In genomic region chr19:5916201-5916708, GRCh38 we compare ENCODE assay signal across 24 cellular contexts. TPM values are rescaled to one million over a fixed set of nuclear protein-coding genes. Genes with fewer than 3 reads are reported as not detected.
DNase-seq lines count a peak whose midpoint lies in the region; ATAC-seq and TF ChIP-seq lines count a peak whose summit lies in the region.
"Had no signal": no experiment of that assay in that cellular context is flagged by ENCODE, and none has a peak within 500 bp of the region (broad histone marks: within the 10 kb centered on the region; RNA-seq: fewer than 3 reads in every experiment).

No MANE protein-coding gene starts in this region.

- peaks cover 59% of the 10 kb centered on the region for H3K36me3 Mint-ChIP-seq in stimulated activated effector memory CD8-positive, alpha-beta T cell treated with anti-CD3 and anti-CD28 coated beads, Interleukin-12 subunit alpha, Interleukin-12 subunit beta, amount 100 ng/mL, for 72 hours
- H3K36me3 Mint-ChIP-seq: natural killer cell had no signal

- ATAC-seq in GM18505 (IDR thresholded peaks at IDR 0.05; ENCODE audit: unreplicated experiment): no peak
- peak in 5 of 8 donors; percentile 11 to 48 (median 32) for ATAC-seq in heart right ventricle
- ATAC-seq in stimulated activated effector memory CD8-positive, alpha-beta T cell treated with anti-CD3 and anti-CD28 coated beads, Interleukin-12 subunit alpha, Interleukin-12 subunit beta, amount 100 ng/mL, for 72 hours: no peak
- no peak for ATAC-seq in GM19452 (IDR thresholded peaks at IDR 0.05; ENCODE audit: unreplicated experiment)
- ATAC-seq in stimulated activated naive CD8-positive, alpha-beta T cell treated with anti-CD3 and anti-CD28 coated beads, Interleukin-15, amount 100 ng/mL, for 72 hours: no peak
- ATAC-seq: activated T-helper 17 cell treated with anti-CD3 and anti-CD28 coated beads, Interleukin-2, amount 50 U/mL, for 72 hours; natural killer cell had no signal

- H3K27ac ChIP-seq in ascending aorta (peak overlapping the region; percentile 6 to 8), heart right ventricle (peak overlapping the region in 7 of 10 donors; percentile 12 to 54 (median 34))
- H3K27ac ChIP-seq: parathyroid adenoma had no signal

- DNase-seq in ascending aorta (ENCODE audit: low spot score in 2 of 2): no peak
- no peak for DNase-seq in heart right ventricle
- no peak for DNase-seq in stimulated activated effector memory CD8-positive, alpha-beta T cell treated with anti-CD3 and anti-CD28 coated beads, Interleukin-12 subunit alpha, Interleukin-12 subunit beta, amount 100 ng/mL, for 72 hours (ENCODE audit: low spot score in 2 of 2)
- no peak for DNase-seq in AG08395 (ENCODE audit: low spot score)
- DNase-seq in stimulated activated naive CD8-positive, alpha-beta T cell treated with anti-CD3 and anti-CD28 coated beads, Interleukin-15, amount 100 ng/mL, for 72 hours: no peak
- DNase-seq: activated CD4-positive, alpha-beta T cell treated with anti-CD3 and anti-CD28 coated beads for 48 hours; activated naive CD8-positive, alpha-beta T cell treated with anti-CD3 and anti-CD28 coated beads for 36 hours; CD4-positive, alpha-beta memory T cell; DMS153; effector memory CD4-positive, alpha-beta T cell; GF-D8; Karpas-422; midbrain; natural killer cell; NCI-H187; SIG-M5; sigmoid colon; stimulated activated CD4-positive, alpha-beta T cell treated with anti-CD3 and anti-CD28 coated beads, Interleukin-15, amount 100 ng/mL, for 24 hours had no signal

- H3K27me3 ChIP-seq in ascending aorta (no peaks in the 10 kb centered on the region), heart right ventricle (no peaks in the 10 kb centered on the region)
- H3K27me3 ChIP-seq: esophagus muscularis mucosa, sigmoid colon had no signal

- no peak for TF ChIP-seq CTCF in ascending aorta (IDR thresholded peaks at IDR 0.05)
- no peak for TF ChIP-seq CTCF in heart right ventricle (IDR thresholded peaks at IDR 0.05)

- H3K9me3 ChIP-seq in ascending aorta: no peaks in the 10 kb centered on the region
- no peaks in the 10 kb centered on the region for H3K9me3 ChIP-seq in heart right ventricle
- H3K9me3 ChIP-seq: esophagus muscularis mucosa, sigmoid colon had no signal

- H3K27me3 Mint-ChIP-seq in stimulated activated naive CD8-positive, alpha-beta T cell treated with anti-CD3 and anti-CD28 coated beads, Interleukin-15, amount 100 ng/mL, for 72 hours: no peaks in the 10 kb centered on the region
- H3K27me3 Mint-ChIP-seq: activated naive CD8-positive, alpha-beta T cell treated with anti-CD3 and anti-CD28 coated beads for 36 hours; activated T-helper 17 cell treated with anti-CD3 and anti-CD28 coated beads, Interleukin-2, amount 50 U/mL, for 72 hours; CD4-positive, alpha-beta memory T cell had no signal

- H3K36me3 ChIP-seq in ascending aorta (peaks cover 51 to 70% of the 10 kb centered on the region in 2 donors), heart right ventricle (peaks cover 0 to 72% (median 40%) of the 10 kb centered on the region in 9 donors)

- H3K4me1 Mint-ChIP-seq in stimulated activated effector memory CD8-positive, alpha-beta T cell treated with anti-CD3 and anti-CD28 coated beads, Interleukin-12 subunit alpha, Interleukin-12 subunit beta, amount 100 ng/mL, for 72 hours: no peaks in the 10 kb centered on the region
- H3K4me1 Mint-ChIP-seq in stimulated activated naive CD8-positive, alpha-beta T cell treated with anti-CD3 and anti-CD28 coated beads, Interleukin-15, amount 100 ng/mL, for 72 hours: no peaks in the 10 kb centered on the region
- H3K4me1 Mint-ChIP-seq: activated naive CD8-positive, alpha-beta T cell treated with anti-CD3 and anti-CD28 coated beads for 36 hours; activated T-helper 17 cell treated with anti-CD3 and anti-CD28 coated beads, Interleukin-2, amount 50 U/mL, for 72 hours; CD4-positive, alpha-beta memory T cell; natural killer cell had no signal

- intact Hi-C loops in ascending aorta (cut with DNase I) (no loop called here), heart right ventricle (cut with DNase I) (no loop called here)

- TF ChIP-seq POLR2A in GM18505 (IDR thresholded peaks at IDR 0.05; ENCODE audit: borderline replicate concordance, extremely low read depth, insufficient read depth, insufficient read length): peak; percentile 22

- H3K4me1 ChIP-seq in ascending aorta (peaks cover 0 to 4% of the 10 kb centered on the region in 2 donors), heart right ventricle (peaks cover 4 to 32% (median 22%) of the 10 kb centered on the region in 9 donors)

- H3K9me3 Mint-ChIP-seq in stimulated activated effector memory CD8-positive, alpha-beta T cell treated with anti-CD3 and anti-CD28 coated beads, Interleukin-12 subunit alpha, Interleukin-12 subunit beta, amount 100 ng/mL, for 72 hours: no peaks in the 10 kb centered on the region
- no peaks in the 10 kb centered on the region for H3K9me3 Mint-ChIP-seq in stimulated activated naive CD8-positive, alpha-beta T cell treated with anti-CD3 and anti-CD28 coated beads, Interleukin-15, amount 100 ng/mL, for 72 hours
- H3K9me3 Mint-ChIP-seq: activated naive CD8-positive, alpha-beta T cell treated with anti-CD3 and anti-CD28 coated beads for 36 hours; activated T-helper 17 cell treated with anti-CD3 and anti-CD28 coated beads, Interleukin-2, amount 50 U/mL, for 72 hours; natural killer cell had no signal

- no peak overlapping the region for H3K4me3 Mint-ChIP-seq in stimulated activated effector memory CD8-positive, alpha-beta T cell treated with anti-CD3 and anti-CD28 coated beads, Interleukin-12 subunit alpha, Interleukin-12 subunit beta, amount 100 ng/mL, for 72 hours
- no peak overlapping the region for H3K4me3 Mint-ChIP-seq in stimulated activated naive CD8-positive, alpha-beta T cell treated with anti-CD3 and anti-CD28 coated beads, Interleukin-15, amount 100 ng/mL, for 72 hours
- H3K4me3 Mint-ChIP-seq: activated naive CD8-positive, alpha-beta T cell treated with anti-CD3 and anti-CD28 coated beads for 36 hours; activated T-helper 17 cell treated with anti-CD3 and anti-CD28 coated beads, Interleukin-2, amount 50 U/mL, for 72 hours; CD4-positive, alpha-beta memory T cell; natural killer cell had no signal

- H3K4me3 ChIP-seq in ascending aorta (no peak overlapping the region), heart right ventricle (no peak overlapping the region)
- H3K4me3 ChIP-seq: esophagus muscularis mucosa, sigmoid colon had no signal

- WGBS in heart right ventricle, 2 donors: 24 to 44% methylated on average over 14 of the region's 14 CpGs

- H3K27ac Mint-ChIP-seq in stimulated activated effector memory CD8-positive, alpha-beta T cell treated with anti-CD3 and anti-CD28 coated beads, Interleukin-12 subunit alpha, Interleukin-12 subunit beta, amount 100 ng/mL, for 72 hours: peak overlapping the region; percentile 78
- H3K27ac Mint-ChIP-seq in stimulated activated naive CD8-positive, alpha-beta T cell treated with anti-CD3 and anti-CD28 coated beads, Interleukin-15, amount 100 ng/mL, for 72 hours: no peak overlapping the region
- H3K27ac Mint-ChIP-seq: activated naive CD8-positive, alpha-beta T cell treated with anti-CD3 and anti-CD28 coated beads for 36 hours; activated T-helper 17 cell treated with anti-CD3 and anti-CD28 coated beads, Interleukin-2, amount 50 U/mL, for 72 hours; CD4-positive, alpha-beta memory T cell; natural killer cell had no signal

RNA-seq across cellular contexts. Expression of gene CAPS, which starts 2.2 kb away (rescaled TPM):
- 8.1 TPM for total RNA-seq in ascending aorta
- total RNA-seq in heart right ventricle: 1 to 10 TPM; 1.3 to 4.2 (median 2.8) TPM
- 10 to 100 TPM in 1 of 2 donors, 1 to 10 TPM in 1; 3.2 to 14.1 TPM for polyA plus RNA-seq in heart right ventricle

RNA-seq across cellular contexts. Expression of gene VMAC, which starts 11.6 kb away (rescaled TPM):
- total RNA-seq in ascending aorta (15.2 TPM), heart right ventricle (1 to 10 TPM; 1.3 to 3.9 (median 2.5) TPM)
- polyA plus RNA-seq in heart right ventricle: 1 to 10 TPM; 1.4 to 5.8 TPM

RNA-seq across cellular contexts. Expression of gene NDUFA11, which starts 12.7 kb away (rescaled TPM):
- total RNA-seq in ascending aorta (205 TPM), heart right ventricle (100 to 1,000 TPM; 451 to 574 (median 513) TPM)
- 1,000 to 10,000 TPM in 1 of 2 donors, 100 to 1,000 TPM in 1; 760 to 1,143 TPM for polyA plus RNA-seq in heart right ventricle

RNA-seq across cellular contexts. Expression of gene FUT5, which starts 45.9 kb away (rescaled TPM):
- not detected for total RNA-seq in ascending aorta
- under 1 TPM in 1 of 10 donors, not detected in 9; 0.21 TPM for total RNA-seq in heart right ventricle
- not detected for polyA plus RNA-seq in heart right ventricle
- total RNA-seq: activated naive CD8-positive, alpha-beta T cell treated with anti-CD3 and anti-CD28 coated beads for 36 hours; esophagus muscularis mucosa; sigmoid colon; subcutaneous adipose tissue had no signal
- polyA plus RNA-seq: CD4-positive, alpha-beta memory T cell; sigmoid colon had no signal

Comparison
In these comparisons a context has a peak if more than half of its experiments do, and no peak if none do; other contexts are left out.
1. ATAC-seq: peak in heart right ventricle (5 of 8); none in GM18505 (single experiment), stimulated activated effector memory CD8-positive, alpha-beta T cell treated with anti-CD3 and anti-CD28 coated beads, Interleukin-12 subunit alpha, Interleukin-12 subunit beta, amount 100 ng/mL, for 72 hours (single experiment), GM19452 (single experiment) and stimulated activated naive CD8-positive, alpha-beta T cell treated with anti-CD3 and anti-CD28 coated beads, Interleukin-15, amount 100 ng/mL, for 72 hours (single experiment).